In genomic region chr15:89119489-89120478, GRCh38 we compare ENCODE assay signal across 9 cellular contexts. TPM values are rescaled to one million over a fixed set of nuclear protein-coding genes. Genes with fewer than 3 reads are reported as not detected.
A peak's percentile ranks its signal among the peaks of the same experiment; 100 is the strongest.
DNase-seq lines count a peak whose midpoint lies in the region; ATAC-seq and TF ChIP-seq lines count a peak whose summit lies in the region.
"Had no signal": no experiment of that assay in that cellular context is flagged by ENCODE, and none has a peak within 500 bp of the region (broad histone marks: within the 10 kb centered on the region; RNA-seq: fewer than 3 reads in every experiment).

No MANE protein-coding gene starts in this region.

- TF ChIP-seq CTCF in epithelial cell of esophagus (IDR thresholded peaks at IDR 0.05; ENCODE audit: insufficient read depth, low read depth, low read length, missing control alignments), result no peak

- no peaks in the 10 kb centered on the region for H3K27me3 ChIP-seq in muscle layer of colon (ENCODE audit: control insufficient read depth in 1 of 2, insufficient read depth in 2 of 2, low read length in 2 of 2)

- H3K9ac ChIP-seq in muscle layer of colon (ENCODE audit: low read length), result no peak overlapping the region

- peak overlapping the region; percentile 53 for H3K27ac ChIP-seq in muscle layer of colon (ENCODE audit: low read depth, low read length)

- H3K4me3 ChIP-seq in epithelial cell of esophagus (ENCODE audit: low read length) (no peak overlapping the region), muscle layer of colon (ENCODE audit: low read depth in 1 of 2, low read length in 2 of 2) (no peak overlapping the region)

- H3K36me3 ChIP-seq in muscle layer of colon (ENCODE audit: insufficient read depth, low read length), result peaks cover 38% of the 10 kb centered on the region

- no peak for ATAC-seq in GM21737 (IDR thresholded peaks at IDR 0.05; ENCODE audit: unreplicated experiment)
- ATAC-seq in HG02884 (IDR thresholded peaks at IDR 0.05; ENCODE audit: unreplicated experiment), result no peak

- H3K9me3 ChIP-seq in muscle layer of colon (ENCODE audit: low read length), result no peaks in the 10 kb centered on the region

- peaks cover 40% of the 10 kb centered on the region for H3K4me1 ChIP-seq in muscle layer of colon (ENCODE audit: insufficient read depth, low read length)

- DNase-seq in AG08396 (ENCODE audit: low spot score) (peak; percentile 14), LoVo (ENCODE audit: low spot score) (peak; percentile 78), epithelial cell of esophagus (ENCODE audit: low read depth) (peak; percentile 94), DMS114 treated with DMSO at 0.1 percent for 48 hours (lab: John Stamatoyannopoulos, UW; ENCODE audit: unreplicated experiment) (no peak), occipital lobe (lab: John Stamatoyannopoulos, UW) (no peak)
- DNase-seq: stimulated activated naive CD4-positive, alpha-beta T cell treated with Interleukin-2 at 50 U/mL for 16 hours had no signal

RNA-seq across cellular contexts. Expression of gene ABHD2, which starts 31.5 kb away (rescaled TPM):
- total RNA-seq in occipital lobe, result 55.2 TPM

Comparison
In these comparisons a context has a peak if more than half of its experiments do, and no peak if none do; other contexts are left out.
1. DNase-seq: peak in AG08396 (single experiment), LoVo (single experiment) and epithelial cell of esophagus (single experiment); none in DMS114 treated with DMSO at 0.1 percent for 48 hours (single experiment) and occipital lobe (single experiment).